Comparison of ENCODE assay signal across 34 cellular contexts in the genomic region with DNA sequence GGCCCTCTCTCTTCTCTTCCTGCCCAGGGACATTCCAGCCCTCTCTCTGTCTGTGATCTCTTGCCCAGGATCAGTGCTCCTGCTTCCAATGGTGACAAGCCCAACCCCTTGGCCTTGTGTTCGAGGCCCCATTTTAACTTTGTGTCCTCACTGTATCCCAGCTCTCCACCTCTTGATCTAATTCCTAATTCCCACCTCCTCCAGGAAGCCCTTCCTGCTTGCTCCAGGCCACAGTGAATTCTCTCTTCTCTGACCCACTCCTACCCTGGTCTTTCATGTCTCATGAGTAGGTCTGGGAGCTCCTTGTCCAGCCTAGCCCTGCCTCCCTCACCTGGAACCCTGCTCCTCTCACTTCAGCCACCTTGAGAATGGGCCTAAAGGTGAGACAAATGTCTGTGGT.
DNase-seq lines count a peak whose midpoint lies in the region; ATAC-seq, FAIRE-seq and TF ChIP-seq lines count a peak whose summit lies in the region.
"Had no signal": no experiment of that assay in that cellular context is flagged by ENCODE, and none has a peak within 500 bp of the region (broad histone marks: within the 10 kb centered on the region; RNA-seq: fewer than 3 reads in every experiment).

No MANE protein-coding gene starts in this region.

- TF ChIP-seq POLR2A in A549 (IDR thresholded peaks at IDR 0.05; ENCODE audit: low read length) (no peak), K562 (conservative IDR thresholded peaks at IDR 0.05) (no peak)

- no peaks in the 10 kb centered on the region for H3K36me3 ChIP-seq in K562 (ENCODE audit: control insufficient read depth, insufficient read depth, low read length)
- H3K36me3 ChIP-seq: BE2C; BLaER1; BLaER1 treated with 17β-estradiol and CSF1 and Interleukin-3, amounts not matched to agents 10 nM and 100 nM had no signal

- H3K9ac ChIP-seq in K562 (ENCODE audit: insufficient read depth in 1 of 2, low read depth in 2 of 2, low read length in 2 of 2), result no peak overlapping the region
- H3K9ac ChIP-seq: BLaER1; BLaER1 treated with 17β-estradiol and CSF1 and Interleukin-3, amounts not matched to agents 10 nM and 100 nM had no signal

- TF ChIP-seq EP300 in A549 (IDR thresholded peaks at IDR 0.05) (no peak), K562 (IDR thresholded peaks at IDR 0.05; ENCODE audit: low read length) (no peak)

- ATAC-seq in A549 (no peak), K562 (no peak), HG02678 (IDR thresholded peaks at IDR 0.05; ENCODE audit: unreplicated experiment) (no peak)
- ATAC-seq: CD8-positive, alpha-beta T cell had no signal

- H3K9me3 ChIP-seq in A549 (no peaks in the 10 kb centered on the region), K562 (replicated peaks; ENCODE audit: control insufficient read depth, insufficient read depth, low read depth, low read length) (no peaks in the 10 kb centered on the region)
- H3K9me3 ChIP-seq: BE2C; BLaER1; BLaER1 treated with 17β-estradiol and CSF1 and Interleukin-3, amounts not matched to agents 10 nM and 100 nM; Caco-2 had no signal

- 57% methylated on average over 1 of the region's 1 CpG for WGBS in A549 (ENCODE audit: missing lambda C conversion rate)
- WGBS in K562 (ENCODE audit: insufficient coverage, low coverage, missing lambda C conversion rate), result 0% methylated on average over 1 of the region's 1 CpG

- H3K27me3 Mint-ChIP-seq in Calu3 (ENCODE audit: unreplicated experiment), result peaks cover 40% of the 10 kb centered on the region
- peaks cover 8% of the 10 kb centered on the region for H3K27me3 Mint-ChIP-seq in brain
- H3K27me3 Mint-ChIP-seq: B cell; CD4-positive, alpha-beta memory T cell; CD4-positive, alpha-beta T cell had no signal

- CTCF ChIA-PET in A549 (lab: Yijun Ruan, JAX), result interaction anchor here (1.7 kb wide), 1 partner anchor 26 kb away, joined by 5 read pairs; no protein-coding TSS in a partner anchor
- CTCF ChIA-PET in Calu3 (lab: Charles Lee), result no interaction called here
- CTCF ChIA-PET in K562 (lab: Yijun Ruan, JAX; ENCODE audit: low intra/inter-chr PET ratio), result no interaction called here

- intact Hi-C loops in Calu3 (cut with micrococcal nuclease; ENCODE audit: unreplicated experiment), result no loop called here
- intact Hi-C loops in K562 (cut with micrococcal nuclease), result no loop called here

- H3K9me3 Mint-ChIP-seq in Calu3 (ENCODE audit: low read depth, unreplicated experiment) (no peaks in the 10 kb centered on the region), brain (no peaks in the 10 kb centered on the region)
- H3K9me3 Mint-ChIP-seq: CD4-positive, alpha-beta memory T cell; CD4-positive, alpha-beta T cell; CD4-positive, CD25-positive, alpha-beta regulatory T cell; CD8-positive, alpha-beta memory T cell; CD8-positive, alpha-beta T cell had no signal

- H3K4me1 Mint-ChIP-seq in Calu3 (ENCODE audit: low read depth, unreplicated experiment), result no peaks in the 10 kb centered on the region
- H3K4me1 Mint-ChIP-seq in brain, result peaks cover 31% of the 10 kb centered on the region
- H3K4me1 Mint-ChIP-seq: B cell; CD14-positive monocyte; CD4-positive, alpha-beta memory T cell; CD4-positive, CD25-positive, alpha-beta regulatory T cell; CD8-positive, alpha-beta memory T cell had no signal

- H4K20me1 ChIP-seq in K562 (replicated peaks; ENCODE audit: control insufficient read depth, insufficient read depth, low read length), result 0 out of 2 replicates have a peak, but pooled peaks cover 9% of the 10 kb centered on the region
- H4K20me1 ChIP-seq: BLaER1 had no signal

- in situ Hi-C loops in K562 (cut with MboI), result no loop called here

- POLR2A ChIA-PET in A549 (lab: Yijun Ruan, JAX) (no interaction called here), K562 (lab: Yijun Ruan, JAX) (no interaction called here)

- peak overlapping the region; percentile 48 for H3K27ac Mint-ChIP-seq in Calu3 (ENCODE audit: unreplicated experiment)
- H3K27ac Mint-ChIP-seq in brain, result peak overlapping the region in 3 of 5 experiments; percentile 18 to 63 (median 37)
- H3K27ac Mint-ChIP-seq: B cell; CD4-positive, alpha-beta memory T cell; CD4-positive, alpha-beta T cell; CD4-positive, CD25-positive, alpha-beta regulatory T cell; CD8-positive, alpha-beta memory T cell; CD8-positive, alpha-beta T cell had no signal

- TF ChIP-seq CTCF in A549 (IDR thresholded peaks at IDR 0.05), result no peak
- no peak for TF ChIP-seq CTCF in Calu3 (IDR thresholded peaks at IDR 0.05; ENCODE audit: unreplicated experiment)
- no peak for TF ChIP-seq CTCF in K562 (IDR thresholded peaks at IDR 0.05 in 2 of 3, conservative IDR thresholded peaks at IDR 0.05 in 1 of 3; ENCODE audit: insufficient read depth in 2 of 3, low read depth in 1 of 3, low read length in 3 of 3)
- TF ChIP-seq CTCF in brain (conservative IDR thresholded peaks at IDR 0.05), result no peak

- no peaks in the 10 kb centered on the region for H3K79me2 ChIP-seq in K562 (ENCODE audit: control insufficient read depth, insufficient read depth, low read length)

- BruUV-seq in Calu3 (replicated peaks; lab: Mats Ljungman, UMichigan), result no TSS peak
- BruUV-seq in K562 (replicated peaks; lab: Mats Ljungman, UMichigan), result no TSS peak

- no peak overlapping the region for H3K27ac ChIP-seq in A549
- H3K27ac ChIP-seq in K562 (ENCODE audit: extremely low read depth, low read depth, low read length), result no peak overlapping the region
- H3K27ac ChIP-seq: 22Rv1; BLaER1; BLaER1 treated with 17β-estradiol and CSF1 and Interleukin-3, amounts not matched to agents 10 nM and 100 nM; C4-2B had no signal

- no peaks in the 10 kb centered on the region for H3K36me3 Mint-ChIP-seq in Calu3 (ENCODE audit: insufficient read depth, unreplicated experiment)
- no peaks in the 10 kb centered on the region for H3K36me3 Mint-ChIP-seq in brain
- H3K36me3 Mint-ChIP-seq: CD14-positive monocyte; CD4-positive, alpha-beta memory T cell; CD4-positive, CD25-positive, alpha-beta regulatory T cell; CD8-positive, alpha-beta memory T cell; CD8-positive, alpha-beta T cell had no signal

- H3K4me1 ChIP-seq in A549, result no peaks in the 10 kb centered on the region
- peaks cover 0 to 5% of the 10 kb centered on the region in 2 experiments; a peak in 1 of 5 replicates for H3K4me1 ChIP-seq in K562 (replicated peaks in 1 of 2; ENCODE audit: control insufficient read depth in 2 of 2, insufficient read depth in 2 of 2, low read length in 2 of 2)
- H3K4me1 ChIP-seq: BE2C, Caco-2 had no signal

- H3K4me3 ChIP-seq in A549 (no peak overlapping the region), K562 (no peak overlapping the region)
- H3K4me3 ChIP-seq: BLaER1; BLaER1 treated with 17β-estradiol and CSF1 and Interleukin-3, amounts not matched to agents 10 nM and 100 nM had no signal

- no peak overlapping the region for H3K4me3 Mint-ChIP-seq in Calu3 (ENCODE audit: low read depth, unreplicated experiment)
- H3K4me3 Mint-ChIP-seq in brain, result no peak overlapping the region
- H3K4me3 Mint-ChIP-seq: B cell; CD14-positive monocyte; CD4-positive, alpha-beta memory T cell; CD4-positive, alpha-beta T cell; CD4-positive, CD25-positive, alpha-beta regulatory T cell; CD8-positive, alpha-beta memory T cell; CD8-positive, alpha-beta T cell had no signal

- DNase-seq in A549 (ENCODE audit: low read depth in 1 of 2, low spot score in 1 of 2) (no peak), Calu3 (no peak), K562 (ENCODE audit: extremely low read depth in 1 of 4, low spot score in 3 of 4) (no peak), HTR-8/SVneo (ENCODE audit: insufficient read length, low spot score) (no peak), amniotic stem cell (lab: John Stamatoyannopoulos, UW) (no peak), NCI-H2171 treated with DMSO at 0.1 percent for 48 hours (lab: John Stamatoyannopoulos, UW) (no peak)
- DNase-seq: 8988T; ACHN; AML-193; BE2C; C1 segment of cervical spinal cord; Caco-2; CD4-positive, alpha-beta T cell; CD4-positive, CD25-positive, alpha-beta regulatory T cell; CD8-positive, alpha-beta memory T cell; CD8-positive, alpha-beta T cell; DMS 273 treated with DMSO at 0.1 percent for 48 hours; DMS153; DMS53; DMS79; DMS79 treated with DMSO at 0.1 percent for 48 hours; DND-41; EL had no signal

- no peaks in the 10 kb centered on the region for H3K9me1 ChIP-seq in K562 (ENCODE audit: control insufficient read depth, insufficient read depth, low read length)

- no peak overlapping the region for H2AFZ ChIP-seq in K562 (ENCODE audit: low read depth, low read length)

- peaks cover 0 to 35% of the 10 kb centered on the region in 2 experiments; a peak in 2 of 5 replicates for H3K27me3 ChIP-seq in K562 (ENCODE audit: control insufficient read depth in 2 of 2, insufficient read depth in 2 of 2, low read length in 2 of 2)
- H3K27me3 ChIP-seq: BE2C; BLaER1; BLaER1 treated with 17β-estradiol and CSF1 and Interleukin-3, amounts not matched to agents 10 nM and 100 nM had no signal

- no peak for TF ChIP-seq RAD21 in A549 (conservative IDR thresholded peaks at IDR 0.05 in 1 of 2, IDR thresholded peaks at IDR 0.05 in 1 of 2)
- TF ChIP-seq RAD21 in K562 (CRISPR knock-in tag; conservative IDR thresholded peaks at IDR 0.05 in 1 of 2, IDR thresholded peaks at IDR 0.05 in 1 of 2), result no peak

- FAIRE-seq in A549 (lab: Jason Lieb, UNC), result no peak
- no peak for FAIRE-seq in K562 (lab: Jason Lieb, UNC)
- no peak for FAIRE-seq in HTR-8/SVneo (lab: Jason Lieb, UNC)
- FAIRE-seq: A204.1, D721Med had no signal

- H3K4me2 ChIP-seq in A549, result no peak overlapping the region
- no peak overlapping the region for H3K4me2 ChIP-seq in K562 (ENCODE audit: insufficient read depth, low read length)
- H3K4me2 ChIP-seq: BLaER1; BLaER1 treated with 17β-estradiol and CSF1 and Interleukin-3, amounts not matched to agents 10 nM and 100 nM had no signal

TF ChIP-seq in A549, 52 proteins besides CTCF, POLR2A, EP300 and RAD21:
- peak; percentile 36 for TF ChIP-seq ZFP36 (IDR thresholded peaks at IDR 0.05; ENCODE audit: borderline replicate concordance, partially characterized antibody)
- no peak for TF ChIP-seq CBX2 (IDR thresholded peaks at IDR 0.05; ENCODE audit: borderline replicate concordance, low read depth)

TF ChIP-seq in K562, 482 proteins besides CTCF, POLR2A, EP300 and RAD21:
- TF ChIP-seq ZNF511 (CRISPR knock-in tag; IDR thresholded peaks at IDR 0.05) (no peak), ZFP36 (IDR thresholded peaks at IDR 0.05; ENCODE audit: low read depth, low read length, partially characterized antibody) (peak; percentile 94)
TF ChIP-seq in K562: peak in this region for 1.

Comparison
In these comparisons a context has a peak if more than half of its experiments do, and no peak if none do; other contexts are left out.
1. Of the 35 proteins assayed by ChIP-seq in both K562 and A549: peak only in K562: none; only in A549: none; in both: ZFP36; in neither: 34.